Comparison of ENCODE assay signal across 8 cellular contexts in the genomic region with DNA sequence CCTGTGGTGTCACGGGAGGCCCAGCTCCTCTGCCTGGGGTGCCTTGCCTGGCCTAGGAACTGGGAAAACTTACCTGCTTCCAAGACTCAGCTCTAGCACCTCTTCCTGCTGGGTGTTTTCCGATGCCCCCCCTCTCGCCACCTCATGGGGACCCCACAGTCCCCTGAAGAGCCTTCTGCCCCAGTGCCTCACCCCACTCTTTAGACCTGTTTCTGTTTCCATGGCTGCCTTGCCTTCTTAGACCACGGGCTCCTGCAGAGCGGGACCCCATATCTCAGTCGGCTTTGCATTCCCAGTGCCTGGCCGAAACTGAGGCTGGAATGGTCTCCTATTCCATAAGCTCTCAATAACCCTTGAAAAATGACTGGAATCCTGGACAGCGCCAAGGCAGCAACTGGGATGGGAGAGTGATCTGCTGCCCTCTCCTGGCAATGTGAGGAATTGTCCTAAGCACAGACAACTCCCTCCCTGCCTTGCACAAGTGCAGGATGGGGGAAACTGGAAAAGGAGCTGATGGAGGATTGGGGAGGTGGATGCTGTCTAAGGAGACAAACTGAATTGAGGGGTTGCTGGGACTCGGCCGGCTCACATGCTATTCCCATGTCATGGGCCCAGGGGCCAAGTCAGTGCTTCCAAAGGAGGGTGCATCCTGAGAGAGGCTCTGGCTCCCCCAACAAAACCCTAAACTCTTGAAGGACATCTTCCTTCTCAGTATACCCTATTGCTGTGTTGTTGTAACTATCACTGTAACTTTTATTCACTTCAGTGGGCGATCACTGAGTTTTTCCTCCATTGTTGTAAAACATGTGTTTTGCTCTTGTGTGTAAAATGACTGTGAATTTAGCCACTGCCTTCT. TPM values are rescaled to one million over a fixed set of nuclear protein-coding genes. Genes with fewer than 3 reads are reported as not detected.
DNase-seq lines count a peak whose midpoint lies in the region; ATAC-seq and TF ChIP-seq lines count a peak whose summit lies in the region.

No MANE protein-coding gene starts in this region.

- no peak overlapping the region for H3K9ac ChIP-seq in Karpas-422 (ENCODE audit: low read length)

- no peaks in the 10 kb centered on the region for H3K36me3 ChIP-seq in Karpas-422 (ENCODE audit: insufficient read depth, low read length)
- peaks cover 3% of the 10 kb centered on the region; the same call in 1 of the 2 replicates for H3K36me3 ChIP-seq in SJCRH30
- no peaks in the 10 kb centered on the region for H3K36me3 ChIP-seq in left ventricle myocardium inferior
- no peaks in the 10 kb centered on the region for H3K36me3 ChIP-seq in prostate gland

- no peak for TF ChIP-seq POLR2A in prostate gland (IDR thresholded peaks at IDR 0.05)

- POLR2A ChIA-PET in GM10248 (lab: Yijun Ruan, JAX) = no interaction called here

- H2AFZ ChIP-seq in Karpas-422 (ENCODE audit: low read length) = no peak overlapping the region

- H3K4me3 ChIP-seq in Karpas-422 (ENCODE audit: low read length) = no peak overlapping the region
- H3K4me3 ChIP-seq in SJCRH30 = no peak overlapping the region
- H3K4me3 ChIP-seq in left ventricle myocardium inferior = no peak overlapping the region
- no peak overlapping the region for H3K4me3 ChIP-seq in prostate gland

- CTCF ChIA-PET in GM10248 (lab: Yijun Ruan, JAX) = interaction anchor here (0.8 to 3.5 kb wide), 26 partner anchors 10 to 448 kb away, joined by 3 to 35 read pairs (median 4); no protein-coding TSS in a partner anchor

- intact Hi-C loops in left ventricle myocardium inferior (cut with micrococcal nuclease) (loop anchor here (5.0 kb wide), 1 partner anchor 141 kb away; no protein-coding TSS in a partner anchor), prostate gland (cut with DNase I) (loop anchor here (10.0 kb wide), 1 partner anchor 143 kb away; no protein-coding TSS in a partner anchor)

- no peaks in the 10 kb centered on the region for H4K20me1 ChIP-seq in Karpas-422 (ENCODE audit: insufficient read depth, low read depth, low read length)

- no peak for ATAC-seq in GM19467 (IDR thresholded peaks at IDR 0.05; ENCODE audit: unreplicated experiment)
- no peak for ATAC-seq in GM21526 (IDR thresholded peaks at IDR 0.05; ENCODE audit: low FRiP score, unreplicated experiment)

- no peak overlapping the region for H3K27ac ChIP-seq in Karpas-422 (ENCODE audit: low read length)
- H3K27ac ChIP-seq in SJCRH30 = no peak overlapping the region
- no peak overlapping the region for H3K27ac ChIP-seq in left ventricle myocardium inferior (replicated peaks)
- no peak overlapping the region for H3K27ac ChIP-seq in prostate gland

- no peaks in the 10 kb centered on the region for H3K79me2 ChIP-seq in Karpas-422 (ENCODE audit: low read length)

- H3K9me2 ChIP-seq in Karpas-422 (replicated peaks; ENCODE audit: insufficient read depth, low read length) = no peaks in the 10 kb centered on the region

- WGBS in prostate gland = 28% methylated on average over 11 of the region's 11 CpGs

- H3K4me1 ChIP-seq in Karpas-422 (ENCODE audit: low read length) = no peaks in the 10 kb centered on the region; the same call in 1 of the 2 replicates
- H3K4me1 ChIP-seq in SJCRH30 = peaks cover 1% of the 10 kb centered on the region
- peaks cover 5% of the 10 kb centered on the region for H3K4me1 ChIP-seq in left ventricle myocardium inferior
- no peaks in the 10 kb centered on the region for H3K4me1 ChIP-seq in prostate gland (replicated peaks)

- H3K4me2 ChIP-seq in Karpas-422 (ENCODE audit: low read depth, low read length, poor library complexity, severe bottlenecking) = no peak overlapping the region

- DNase-seq in GM10248 (ENCODE audit: extremely low spot score) = peak; percentile 71
- peak; percentile 75 for DNase-seq in Karpas-422
- peak; percentile 72 to 85 for DNase-seq in SJCRH30
- peak; percentile 62 for DNase-seq in amniotic epithelial cell (ENCODE audit: low read depth)
- no peak for DNase-seq in left ventricle myocardium inferior
- peak; percentile 72 for DNase-seq in prostate gland (ENCODE audit: low spot score)

- TF ChIP-seq CTCF in GM10248 (IDR thresholded peaks at IDR 0.05; ENCODE audit: control extremely low read depth, extremely low read depth, low read depth, missing control alignments) (peak; percentile 91), left ventricle myocardium inferior (IDR thresholded peaks at IDR 0.05; ENCODE audit: borderline replicate concordance) (peak; percentile 96), prostate gland (IDR thresholded peaks at IDR 0.05) (peak; percentile 71 to 83 (median 82))

- no peaks in the 10 kb centered on the region for H3K27me3 ChIP-seq in Karpas-422 (ENCODE audit: low read length)
- no peaks in the 10 kb centered on the region for H3K27me3 ChIP-seq in SJCRH30
- H3K27me3 ChIP-seq in left ventricle myocardium inferior (ENCODE audit: low read depth) = peaks cover 9% of the 10 kb centered on the region
- H3K27me3 ChIP-seq in prostate gland (replicated peaks; ENCODE audit: insufficient read depth) = no peaks in the 10 kb centered on the region

- H3K9me3 ChIP-seq in Karpas-422 (ENCODE audit: low read length) (no peaks in the 10 kb centered on the region), SJCRH30 (replicated peaks) (no peaks in the 10 kb centered on the region), left ventricle myocardium inferior (replicated peaks) (no peaks in the 10 kb centered on the region), prostate gland (no peaks in the 10 kb centered on the region)

RNA-seq across cellular contexts. Expression of gene IL17RA, which starts 26.6 kb away (rescaled TPM):
- total RNA-seq in Karpas-422 (2014; rRNA removed; shearing (Covaris generic); ENCODE audit: low replicate concordance) = 5.8 and 7.1 TPM in 2 replicates
- total RNA-seq in SJCRH30 (2014; rRNA removed; shearing (Covaris generic)) = 3.2 and 3.3 TPM in 2 replicates
- 7.6 TPM for total RNA-seq in left ventricle myocardium inferior
- 10 to 100 TPM; 16.1 to 17.4 TPM for total RNA-seq in prostate gland

RNA-seq across cellular contexts. Expression of gene GAB4, which starts 50.2 kb away (rescaled TPM):
- 0.11 TPM in 1 of 2 replicates, not detected in the other for total RNA-seq in Karpas-422 (2014; rRNA removed; shearing (Covaris generic); ENCODE audit: low replicate concordance)
- not detected in 2 replicates for total RNA-seq in SJCRH30 (2014; rRNA removed; shearing (Covaris generic))
- total RNA-seq in left ventricle myocardium inferior (not detected), prostate gland (1 to 10 TPM in 1 of 2 donors, not detected in 1; 3.4 TPM)
